In the genomic region with DNA sequence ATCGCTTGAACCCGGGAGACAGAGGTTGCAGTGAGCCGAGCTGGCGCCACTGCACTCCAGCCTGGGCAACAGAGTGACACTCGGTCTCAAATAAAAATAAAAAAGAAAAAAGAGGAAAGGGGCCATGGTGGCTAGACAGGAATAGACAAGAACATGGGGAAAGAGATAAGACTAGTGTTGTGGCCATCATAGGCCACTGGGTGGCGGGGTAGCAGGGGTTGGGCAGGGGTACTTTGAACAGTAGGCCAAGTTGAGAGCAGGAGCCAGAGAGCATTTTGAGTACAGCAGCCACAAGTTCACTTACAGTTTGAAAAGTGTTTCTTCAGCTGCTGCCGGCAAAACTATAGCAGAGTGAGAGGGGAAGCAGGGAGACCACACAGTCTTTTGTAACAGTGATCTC, we compare ENCODE assay signal across 15 cellular contexts.
DNase-seq lines count a peak whose midpoint lies in the region; TF ChIP-seq lines count a peak whose summit lies in the region.
"Had no signal": no experiment of that assay in that cellular context is flagged by ENCODE, and none has a peak within 500 bp of the region (broad histone marks: within the 10 kb centered on the region; RNA-seq: fewer than 3 reads in every experiment).

No MANE protein-coding gene starts in this region.

- H3K27me3 Mint-ChIP-seq in HFFc6 (ENCODE audit: insufficient read depth) = no peaks in the 10 kb centered on the region

- H3K4me2 ChIP-seq in GM23248 (ENCODE audit: unreplicated experiment) = no peak overlapping the region

- H3K27ac Mint-ChIP-seq in HFFc6 = no peak overlapping the region
- H3K27ac Mint-ChIP-seq: activated T-helper 1 cell treated with anti-CD3 and anti-CD28 coated beads, Interleukin-12 subunit alpha, Interleukin-12 subunit beta, Interleukin-2, Interleukin-4 antibody, amounts not matched to agents 30 ng/mL and 10 ng/mL and 1 ng/mL, durations not matched to agents 14 hours and 24 hours and 36 hours had no signal

- H3K27me3 ChIP-seq in SJCRH30 = no peaks in the 10 kb centered on the region
- no peaks in the 10 kb centered on the region for H3K27me3 ChIP-seq in iPS DF 6.9 (ENCODE audit: control insufficient read depth, insufficient read depth, low read length)
- H3K27me3 ChIP-seq in GM23248 (replicated peaks; ENCODE audit: insufficient read depth) = no peaks in the 10 kb centered on the region
- H3K27me3 ChIP-seq: ascending aorta, foreskin keratinocyte, left lung had no signal

- peaks cover 38% of the 10 kb centered on the region for H3K9me3 Mint-ChIP-seq in HFFc6
- H3K9me3 Mint-ChIP-seq: activated T-helper 1 cell treated with anti-CD3 and anti-CD28 coated beads, Interleukin-12 subunit alpha, Interleukin-12 subunit beta, Interleukin-2, Interleukin-4 antibody, amounts not matched to agents 30 ng/mL and 10 ng/mL and 1 ng/mL, durations not matched to agents 14 hours and 24 hours and 36 hours had no signal

- H3K4me3 ChIP-seq in SJCRH30 = no peak overlapping the region
- no peak overlapping the region for H3K4me3 ChIP-seq in iPS DF 6.9 (ENCODE audit: low read length)
- H3K4me3 ChIP-seq in GM23248 = no peak overlapping the region
- H3K4me3 ChIP-seq: ascending aorta, left lung, thoracic aorta had no signal

- no peaks in the 10 kb centered on the region for H3K4me1 Mint-ChIP-seq in HFFc6 (ENCODE audit: low read depth)

- H3K4me3 Mint-ChIP-seq in HFFc6 = no peak overlapping the region
- H3K4me3 Mint-ChIP-seq: activated T-helper 1 cell treated with anti-CD3 and anti-CD28 coated beads, Interleukin-12 subunit alpha, Interleukin-12 subunit beta, Interleukin-2, Interleukin-4 antibody, amounts not matched to agents 30 ng/mL and 10 ng/mL and 1 ng/mL, durations not matched to agents 14 hours and 24 hours and 36 hours had no signal

- H3K9ac ChIP-seq in GM23248 = no peak overlapping the region

- no peaks in the 10 kb centered on the region for H3K79me2 ChIP-seq in GM23248 (ENCODE audit: insufficient read depth)

- no peak overlapping the region for H2AFZ ChIP-seq in GM23248

- no peaks in the 10 kb centered on the region for H3K9me2 ChIP-seq in GM23248 (ENCODE audit: insufficient read depth)

- H3F3A ChIP-seq in GM23248 (ENCODE audit: insufficient read depth) = no peaks in the 10 kb centered on the region

- H3K36me3 ChIP-seq in SJCRH30 (no peaks in the 10 kb centered on the region), iPS DF 6.9 (ENCODE audit: control insufficient read depth, insufficient read depth, low read length) (no peaks in the 10 kb centered on the region), GM23248 (ENCODE audit: low read depth) (no peaks in the 10 kb centered on the region)
- H3K36me3 ChIP-seq: ascending aorta, left lung, thoracic aorta had no signal

- H3K4me1 ChIP-seq in SJCRH30 = no peaks in the 10 kb centered on the region
- H3K4me1 ChIP-seq in iPS DF 6.9 (ENCODE audit: control insufficient read depth, insufficient read depth, low read length) = 0 out of 2 replicates have a peak, but pooled peaks cover 1% of the 10 kb centered on the region
- H3K4me1 ChIP-seq in GM23248 (ENCODE audit: insufficient read depth) = no peaks in the 10 kb centered on the region
- H3K4me1 ChIP-seq: ascending aorta, foreskin keratinocyte, left lung had no signal

- in situ Hi-C loops in GM23248 (cut with MboI) = no loop called here

- no peak for TF ChIP-seq CTCF in HFFc6 (IDR thresholded peaks at IDR 0.05)

- no CpG with 5 or more reads among the region's 7 CpGs for WGBS in iPS DF 6.9 (ENCODE audit: insufficient coverage, insufficient read length)
- WGBS in GM23248 (ENCODE audit: low coverage in 1 of 2, low lambda C conversion rate in 2 of 2, missing lambda C conversion rate in 2 of 2), 2 experiments = 28 to 34% methylated on average over 7 of the region's 7 CpGs

- no peaks in the 10 kb centered on the region for H4K20me1 ChIP-seq in GM23248 (ENCODE audit: insufficient read depth)

- H3K27ac ChIP-seq in SJCRH30 = no peak overlapping the region
- H3K27ac ChIP-seq in iPS DF 6.9 (ENCODE audit: low read length) = no peak overlapping the region
- no peak overlapping the region for H3K27ac ChIP-seq in GM23248
- H3K27ac ChIP-seq: ascending aorta, foreskin keratinocyte, left lung, thoracic aorta had no signal

- H3K9me3 ChIP-seq in SJCRH30 (replicated peaks) = no peaks in the 10 kb centered on the region
- H3K9me3 ChIP-seq in iPS DF 6.9 (ENCODE audit: control insufficient read depth, insufficient read depth, low read length) = no peaks in the 10 kb centered on the region
- H3K9me3 ChIP-seq in GM23248 (ENCODE audit: low read depth) = no peaks in the 10 kb centered on the region
- H3K9me3 ChIP-seq: ascending aorta, left lung, thoracic aorta had no signal

- peaks cover 4% of the 10 kb centered on the region; the same call in 1 of the 2 replicates for H3K36me3 Mint-ChIP-seq in HFFc6 (ENCODE audit: low read depth)

- DNase-seq in GDM1 (lab: John Stamatoyannopoulos, UW) = peak; percentile 76
- DNase-seq in HuH-7 (ENCODE audit: low spot score) = peak; percentile 64
- DNase-seq in SJCRH30 = peak; percentile 12 to 25
- DNase-seq in iPS DF 6.9 (ENCODE audit: low read depth, low spot score) = peak; percentile 39
- no peak for DNase-seq in GM23248
- no peak for DNase-seq in midbrain (lab: John Stamatoyannopoulos, UW)
- no peak for DNase-seq in GF-D8 (lab: John Stamatoyannopoulos, UW)
- no peak for DNase-seq in HFFc6
- DNase-seq: activated CD4-positive, CD25-positive, alpha-beta regulatory T cell treated with anti-CD3 and anti-CD28 coated beads, Interleukin-2, amount 50 U/mL, for 72 hours; DMS153; foreskin keratinocyte; left lung had no signal

Comparison
In these comparisons a context has a peak if more than half of its experiments do, and no peak if none do; other contexts are left out.
1. DNase-seq: peak in GDM1 (single experiment), HuH-7 (single experiment), SJCRH30 (2 of 2) and iPS DF 6.9 (single experiment); none in GM23248 (single experiment), midbrain (single experiment), GF-D8 (single experiment) and HFFc6 (single experiment).